ENCODE assay signal across 18 cellular contexts in genomic region chr10:123017421-123018165, GRCh38. TPM values are rescaled to one million over a fixed set of nuclear protein-coding genes. Genes with fewer than 3 reads are reported as not detected.
DNase-seq lines count a peak whose midpoint lies in the region; ATAC-seq and TF ChIP-seq lines count a peak whose summit lies in the region.
"Had no signal": no experiment of that assay in that cellular context is flagged by ENCODE, and none has a peak within 500 bp of the region (broad histone marks: within the 10 kb centered on the region; RNA-seq: fewer than 3 reads in every experiment).

No MANE protein-coding gene starts in this region.

- TF ChIP-seq EP300 in stomach (IDR thresholded peaks at IDR 0.05), result no peak

- peaks cover 2% of the 10 kb centered on the region for H3K4me1 Mint-ChIP-seq in activated T-cell treated with anti-CD3 and anti-CD28 coated beads, Interleukin-2, amount 50 U/mL, for 4 hours (ENCODE audit: low read depth)

- H3K36me3 Mint-ChIP-seq in activated T-cell treated with anti-CD3 and anti-CD28 coated beads, Interleukin-2, amount 50 U/mL, for 4 hours (ENCODE audit: insufficient read depth), result peaks cover 14% of the 10 kb centered on the region

- no peaks in the 10 kb centered on the region for H3K27me3 Mint-ChIP-seq in activated T-cell treated with anti-CD3 and anti-CD28 coated beads, Interleukin-2, amount 50 U/mL, for 4 hours (ENCODE audit: low read depth)

- DNase-seq in epithelial cell of prostate (ENCODE audit: low read depth, low spot score) (peak; percentile 12), stomach (peak; percentile 42), NCI-H774 (lab: John Stamatoyannopoulos, UW) (no peak), NCI-H2227 treated with DMSO at 0.1 percent for 48 hours (lab: John Stamatoyannopoulos, UW) (no peak), upper lobe of right lung (no peak)
- no peak for DNase-seq in activated T-cell treated with anti-CD3 and anti-CD28 coated beads, Interleukin-2, amount 50 U/mL, for 4 hours
- DNase-seq: CD8-positive, alpha-beta T cell; DMS79; MM.1S; NCI-H1092; NCI-H1436 treated with DMSO at 0.1 percent for 48 hours; NCI-H2029 treated with DMSO at 0.1 percent for 48 hours; NCI-H2171 treated with DMSO at 0.1 percent for 48 hours had no signal

- H3K4me3 ChIP-seq in HUES48 (ENCODE audit: low read depth, low read length), result peak overlapping the region; percentile 1; the same call in 1 of the 2 replicates
- H3K4me3 ChIP-seq in iPS-18a (ENCODE audit: low read length), result peak overlapping the region; percentile 3
- no peak overlapping the region for H3K4me3 ChIP-seq in stomach
- no peak overlapping the region for H3K4me3 ChIP-seq in upper lobe of right lung
- H3K4me3 ChIP-seq: A549 had no signal

- no peak for TF ChIP-seq CTCF in stomach (IDR thresholded peaks at IDR 0.05)
- no peak for TF ChIP-seq CTCF in upper lobe of right lung (IDR thresholded peaks at IDR 0.05)

- H3K9me3 ChIP-seq in HUES48 (ENCODE audit: control insufficient read depth, insufficient read depth, low read length), result no peaks in the 10 kb centered on the region
- H3K9me3 ChIP-seq in iPS-18a (ENCODE audit: control insufficient read depth, low read depth, low read length), result no peaks in the 10 kb centered on the region
- no peaks in the 10 kb centered on the region for H3K9me3 ChIP-seq in stomach
- no peaks in the 10 kb centered on the region for H3K9me3 ChIP-seq in upper lobe of right lung
- H3K9me3 ChIP-seq: A549 had no signal

- 54 to 64% (median 58%) methylated on average over 9 of the region's 9 CpGs for WGBS in stomach, 5 donors

- H3K4me1 ChIP-seq in HUES48 (ENCODE audit: control insufficient read depth, insufficient read depth, low read length) (peaks cover 62% of the 10 kb centered on the region), iPS-18a (ENCODE audit: control insufficient read depth, low read depth, low read length) (peaks cover 55% of the 10 kb centered on the region), stomach (peaks cover 0 to 31% (median 12%) of the 10 kb centered on the region in 4 donors), upper lobe of right lung (no peaks in the 10 kb centered on the region)

- no peak overlapping the region for H3K4me3 Mint-ChIP-seq in activated T-cell treated with anti-CD3 and anti-CD28 coated beads, Interleukin-2, amount 50 U/mL, for 4 hours
- H3K4me3 Mint-ChIP-seq: CD8-positive, alpha-beta T cell had no signal

- intact Hi-C loops in stomach (cut with DNase I; ENCODE audit: low total_unique reads), result no loop called here
- intact Hi-C loops in upper lobe of right lung (cut with DNase I), result no loop called here

- H3K27ac ChIP-seq in HUES48 (ENCODE audit: low read depth, low read length), result peak overlapping the region; percentile 84
- H3K27ac ChIP-seq in epithelial cell of prostate, result no peak overlapping the region
- H3K27ac ChIP-seq in iPS-18a (ENCODE audit: low read length), result peak overlapping the region; percentile 44
- peak overlapping the region in 2 of 5 donors; percentile 5 to 29 for H3K27ac ChIP-seq in stomach
- H3K27ac ChIP-seq in upper lobe of right lung, result no peak overlapping the region
- H3K27ac ChIP-seq: A549, HL-60 had no signal

- H3K27me3 ChIP-seq in HUES48 (ENCODE audit: control insufficient read depth, insufficient read depth, low read length) (peaks cover 3% of the 10 kb centered on the region; the same call in 1 of the 2 replicates), iPS-18a (ENCODE audit: control insufficient read depth, insufficient read depth, low read length) (peaks cover 20% of the 10 kb centered on the region), stomach (no peaks in the 10 kb centered on the region), upper lobe of right lung (no peaks in the 10 kb centered on the region)

- TF ChIP-seq POLR2A in stomach (IDR thresholded peaks at IDR 0.05), result no peak

- H3K36me3 ChIP-seq in HUES48 (ENCODE audit: control insufficient read depth, insufficient read depth, low read length) (no peaks in the 10 kb centered on the region), iPS-18a (ENCODE audit: control insufficient read depth, low read depth, low read length) (no peaks in the 10 kb centered on the region), stomach (peaks cover 0 to 6% (median 2%) of the 10 kb centered on the region in 4 donors), upper lobe of right lung (no peaks in the 10 kb centered on the region)

- H3K9ac ChIP-seq in HUES48 (ENCODE audit: low read depth, low read length), result no peak overlapping the region
- H3K9ac ChIP-seq in iPS-18a (ENCODE audit: low read length), result no peak overlapping the region

- ATAC-seq in upper lobe of right lung, result no peak
- no peak for ATAC-seq in activated T-cell treated with anti-CD3 and anti-CD28 coated beads, Interleukin-2, amount 50 U/mL, for 4 hours
- ATAC-seq: A549; CD8-positive, alpha-beta T cell; Right ventricle myocardium inferior had no signal

- H3K9me3 Mint-ChIP-seq in activated T-cell treated with anti-CD3 and anti-CD28 coated beads, Interleukin-2, amount 50 U/mL, for 4 hours, result no peaks in the 10 kb centered on the region
- H3K9me3 Mint-ChIP-seq: CD8-positive, alpha-beta T cell had no signal

RNA-seq across cellular contexts. Expression of gene ACADSB, which starts 8.8 kb away (rescaled TPM):
- total RNA-seq in stomach (10 to 100 TPM in 4 of 5 donors, 1 to 10 TPM in 1; 3.8 to 19.1 (median 12.9) TPM), upper lobe of right lung (27.1 TPM)
- polyA plus RNA-seq in stomach, result 10 to 100 TPM in 1 of 3 donors, 1 to 10 TPM in 2; 8.2 to 10.7 (median 8.8) TPM
- total RNA-seq in activated T-cell treated with anti-CD3 and anti-CD28 coated beads, Interleukin-2, amount 50 U/mL, for 4 hours, result 10 to 100 TPM; 21.8 to 25.9 (median 22.9) TPM

RNA-seq across cellular contexts. Expression of gene IKZF5, which starts 9.0 kb away (rescaled TPM):
- total RNA-seq in stomach, result 10 to 100 TPM in 2 of 5 donors, 1 to 10 TPM in 3; 3.5 to 18.5 (median 9.8) TPM
- polyA plus RNA-seq in stomach, result 1 to 10 TPM; 5.4 to 8.4 (median 5.5) TPM
- total RNA-seq in upper lobe of right lung, result 19.9 TPM
- 10 to 100 TPM; 18.2 to 29.6 (median 21.0) TPM for total RNA-seq in activated T-cell treated with anti-CD3 and anti-CD28 coated beads, Interleukin-2, amount 50 U/mL, for 4 hours

RNA-seq across cellular contexts. Expression of gene PSTK, which starts 37.4 kb away (rescaled TPM):
- total RNA-seq in stomach (10 to 100 TPM in 1 of 5 donors, 1 to 10 TPM in 2, not detected in 2; 1.2 to 11.6 (median 5.0) TPM), upper lobe of right lung (2.5 TPM)
- polyA plus RNA-seq in stomach, result 1 to 10 TPM; 3.5 to 4.4 (median 3.8) TPM
- total RNA-seq in activated T-cell treated with anti-CD3 and anti-CD28 coated beads, Interleukin-2, amount 50 U/mL, for 4 hours, result 1 to 10 TPM; 5.3 to 6.3 (median 6.1) TPM

Comparison
In these comparisons a context has a peak if more than half of its experiments do, and no peak if none do; other contexts are left out.
1. H3K27ac ChIP-seq: peak in HUES48 (single experiment) and iPS-18a (single experiment); none in epithelial cell of prostate (single experiment) and upper lobe of right lung (single experiment).
2. H3K4me3 ChIP-seq: peak in HUES48 (single experiment) and iPS-18a (single experiment); none in stomach (0 of 4) and upper lobe of right lung (single experiment).
3. DNase-seq: peak in epithelial cell of prostate (single experiment) and stomach (single experiment); none in NCI-H774 (single experiment), NCI-H2227 treated with DMSO at 0.1 percent for 48 hours (single experiment), upper lobe of right lung (single experiment) and activated T-cell treated with anti-CD3 and anti-CD28 coated beads, Interleukin-2, amount 50 U/mL, for 4 hours (single experiment).